ENCODE assay signal across 8 cellular contexts in the genomic region with DNA sequence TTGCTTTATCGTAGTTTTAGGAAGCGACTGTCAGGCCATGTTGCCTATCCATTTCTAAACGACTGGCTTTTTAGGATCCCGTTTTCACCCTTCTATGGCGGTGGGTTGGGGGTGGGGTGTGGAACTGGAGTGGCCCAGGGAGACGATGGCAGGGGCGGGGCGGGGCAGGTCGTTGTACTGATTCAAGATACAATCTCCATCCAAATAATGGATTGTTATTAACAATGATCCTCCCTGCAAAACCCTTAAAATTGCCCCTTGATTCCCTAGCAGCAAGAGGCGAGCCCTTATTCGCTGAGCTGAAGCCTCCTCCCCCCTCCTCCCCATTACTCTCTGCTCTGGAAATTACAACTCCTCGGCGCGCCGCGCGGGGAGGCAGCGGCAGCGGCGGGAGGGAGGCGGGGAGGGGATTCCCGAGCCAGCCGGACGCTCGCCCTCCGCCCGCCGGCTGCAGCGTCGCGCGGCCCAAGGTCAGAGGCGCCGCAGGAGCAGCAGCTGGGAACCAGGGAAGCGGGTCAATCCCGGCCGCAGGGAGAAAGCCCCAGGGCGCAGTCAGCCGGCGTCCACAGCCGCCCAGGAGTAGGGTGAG. TPM values are rescaled to one million over a fixed set of nuclear protein-coding genes. Genes with fewer than 3 reads are reported as not detected.
DNase-seq lines count a peak whose midpoint lies in the region; ATAC-seq, FAIRE-seq and TF ChIP-seq lines count a peak whose summit lies in the region.

A gene (plus strand): TSS at position 348 of the 589 bp plus-strand sequence. CDS start 912 bp downstream, outside the sequence.

- peak within 1 kb of the TSS; percentile 24 for H3K4me3 ChIP-seq in A673 (ENCODE audit: low read depth, low read length, poor library complexity, severe bottlenecking)
- peak within 1 kb of the TSS; percentile 34; the same call in 1 of the 2 replicates for H3K4me3 ChIP-seq in iPS DF 6.9 (ENCODE audit: low read length)
- H3K4me3 ChIP-seq in smooth muscle cell, result peak within 1 kb of the TSS; percentile 60

- H3K4me3 Mint-ChIP-seq in HFFc6, result 0 out of 2 replicates have a peak within 1 kb of the TSS, but pooled peaks have one; percentile 11
- no peak within 1 kb of the TSS for H3K4me3 Mint-ChIP-seq in T-helper 17 cell

- H3K27me3 Mint-ChIP-seq in HFFc6 (ENCODE audit: insufficient read depth), result peaks cover 27% of the 10 kb centered on the region
- H3K27me3 Mint-ChIP-seq in T-helper 17 cell, result peaks cover 77% of the 10 kb centered on the region

- TF ChIP-seq POLR2A in GM12892 (IDR thresholded peaks at IDR 0.05; ENCODE audit: low read depth, low read length), result no peak

- no CpG with 5 or more reads among the region's 41 CpGs for WGBS in iPS DF 6.9 (ENCODE audit: insufficient coverage, insufficient read length)
- WGBS in smooth muscle cell (ENCODE audit: low lambda C conversion rate), result 2% methylated on average over 40 of the region's 41 CpGs

- H3K9me3 ChIP-seq in A673 (ENCODE audit: low read depth, low read length, poor library complexity, severe bottlenecking) (no peaks in the 10 kb centered on the region), T-helper 17 cell (ENCODE audit: control insufficient read depth, low read length, poor library complexity, severe bottlenecking) (no peaks in the 10 kb centered on the region), iPS DF 6.9 (ENCODE audit: control insufficient read depth, insufficient read depth, low read length) (no peaks in the 10 kb centered on the region), smooth muscle cell (replicated peaks; ENCODE audit: low read depth) (no peaks in the 10 kb centered on the region)

- BruUV-seq in A673 (replicated peaks; lab: Mats Ljungman, UMichigan), result no TSS peak

- peaks cover 92% of the 10 kb centered on the region for H3K27me3 ChIP-seq in A673 (replicated peaks; ENCODE audit: insufficient read depth, low read depth, low read length, poor library complexity)
- peaks cover 47% of the 10 kb centered on the region for H3K27me3 ChIP-seq in iPS DF 6.9 (ENCODE audit: control insufficient read depth, insufficient read depth, low read length)
- peaks cover 98% of the 10 kb centered on the region for H3K27me3 ChIP-seq in smooth muscle cell (ENCODE audit: low read depth)

- no peaks in the 10 kb centered on the region for H4K20me1 ChIP-seq in smooth muscle cell (ENCODE audit: low read depth)

- no peaks in the 10 kb centered on the region for H3F3A ChIP-seq in smooth muscle cell (ENCODE audit: low read depth)

- no peak within 1 kb of the TSS for H3K27ac Mint-ChIP-seq in HFFc6
- no peak within 1 kb of the TSS for H3K27ac Mint-ChIP-seq in T-helper 17 cell

- POLR2A ChIA-PET in A673 (lab: Charles Lee; ENCODE audit: low non-redundant PET), result no interaction called here

- FAIRE-seq in GM12892 (lab: Jason Lieb, UNC), result no peak

- intact Hi-C loops in A673 (cut with micrococcal nuclease; ENCODE audit: unreplicated experiment), result no loop called here

- peak; percentile 14 for ATAC-seq in T-helper 17 cell

- H3K79me2 ChIP-seq in smooth muscle cell (ENCODE audit: low read depth), result no peaks in the 10 kb centered on the region

- H3K36me3 ChIP-seq in A673 (ENCODE audit: insufficient read depth, low read length, poor library complexity, severe bottlenecking) (no peaks in the 10 kb centered on the region), iPS DF 6.9 (ENCODE audit: control insufficient read depth, insufficient read depth, low read length) (no peaks in the 10 kb centered on the region), smooth muscle cell (ENCODE audit: low read depth) (no peaks in the 10 kb centered on the region)

- CTCF ChIA-PET in A673 (lab: Charles Lee), result no interaction called here

- no peak for TF ChIP-seq CTCF in A673 (conservative IDR thresholded peaks at IDR 0.05; ENCODE audit: low read depth, low read length)
- TF ChIP-seq CTCF in HFFc6 (IDR thresholded peaks at IDR 0.05), result no peak
- no peak for TF ChIP-seq CTCF in smooth muscle cell (IDR thresholded peaks at IDR 0.05; ENCODE audit: borderline replicate concordance, insufficient read depth, poor library complexity, severe bottlenecking)

- peak within 1 kb of the TSS; percentile 96 for H3K4me2 ChIP-seq in smooth muscle cell

- peak within 1 kb of the TSS; percentile 3 for H2AFZ ChIP-seq in smooth muscle cell (ENCODE audit: low read depth)

- H3K36me3 Mint-ChIP-seq in HFFc6 (ENCODE audit: low read depth) (no peaks in the 10 kb centered on the region), T-helper 17 cell (ENCODE audit: low read depth) (peaks cover 2% of the 10 kb centered on the region)

- no peaks in the 10 kb centered on the region for H3K9me3 Mint-ChIP-seq in HFFc6

- no peak within 1 kb of the TSS for H3K27ac ChIP-seq in A673 (ENCODE audit: low read depth, low read length, poor library complexity, severe bottlenecking)
- H3K27ac ChIP-seq in iPS DF 6.9 (ENCODE audit: low read length), result no peak within 1 kb of the TSS
- no peak within 1 kb of the TSS for H3K27ac ChIP-seq in smooth muscle cell (ENCODE audit: low read depth)

- peak; percentile 15 for DNase-seq in A673 (ENCODE audit: low spot score)
- DNase-seq in HFFc6, result no peak
- no peak for DNase-seq in T-helper 17 cell
- DNase-seq in iPS DF 6.9 (ENCODE audit: low read depth, low spot score), result no peak
- no peak for DNase-seq in smooth muscle cell (lab: John Stamatoyannopoulos, UW; ENCODE audit: unreplicated experiment)
- no peak for DNase-seq in COLO829 (ENCODE audit: low spot score)
- no peak for DNase-seq in GM12892 (ENCODE audit: insufficient read length)
- no peak for DNase-seq in amniotic stem cell (lab: John Stamatoyannopoulos, UW)

- H3K4me1 ChIP-seq in A673 (ENCODE audit: insufficient read depth, low read length, poor library complexity, severe bottlenecking) (peaks cover 15% of the 10 kb centered on the region), iPS DF 6.9 (ENCODE audit: control insufficient read depth, insufficient read depth, low read length) (no peaks in the 10 kb centered on the region; the same call in 1 of the 2 replicates), smooth muscle cell (ENCODE audit: low read depth) (peaks cover 18% of the 10 kb centered on the region)

- no peak within 1 kb of the TSS for H3K9ac ChIP-seq in smooth muscle cell (ENCODE audit: low read depth)

- no peaks in the 10 kb centered on the region for H3K4me1 Mint-ChIP-seq in HFFc6 (ENCODE audit: low read depth)
- H3K4me1 Mint-ChIP-seq in T-helper 17 cell, result peaks cover 2% of the 10 kb centered on the region

RNA-seq across cellular contexts. Expression of the gene that starts here (rescaled TPM):
- total RNA-seq in A673 (2021) (0.06 TPM in 1 of 2 replicates, not detected in the other), T-helper 17 cell (not detected), smooth muscle cell (0.04 TPM in 1 of 2 replicates, not detected in the other)
- total RNA-seq in HFFc6 (2021; fragmentation: NEBNext Ultra II Directional; extraction: Animal tissue kit (Norgen Biotek cat#: 25700)), result not detected
- polyA plus RNA-seq in smooth muscle cell, result 0.13 and 0.25 TPM in 2 replicates
- polyA plus RNA-seq in GM12892 (2012; ENCODE audit: missing spikeins), result not detected

Comparison
In these comparisons a context has a peak if more than half of its experiments do, and no peak if none do; other contexts are left out.
1. Peak in DNase-seq and H3K4me3 ChIP-seq in A673; RNA of the gene not detected or under 1 TPM.
2. Peak in ATAC-seq in T-helper 17 cell; RNA of the gene not detected or under 1 TPM.